ENCODE assay signal across 32 cellular contexts in the genomic region with DNA sequence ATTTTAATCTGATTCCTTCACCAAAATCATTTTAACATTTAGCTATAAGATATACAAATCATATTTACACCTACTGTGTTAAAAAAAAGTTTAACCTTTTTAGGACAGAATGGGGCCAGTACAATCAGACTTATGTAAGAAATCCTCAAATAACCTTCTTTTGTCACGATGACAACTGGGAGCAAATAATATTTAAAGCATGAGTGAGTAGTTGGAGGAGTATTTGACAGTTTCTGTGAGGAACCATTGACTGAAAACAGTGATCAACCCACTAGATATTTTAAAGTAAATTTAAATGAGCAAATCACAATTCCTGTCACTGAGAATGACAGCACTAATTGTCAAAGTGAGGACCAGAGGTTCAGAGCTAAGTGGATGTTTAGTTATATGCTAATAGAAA.
DNase-seq lines count a peak whose midpoint lies in the region; ATAC-seq, FAIRE-seq and TF ChIP-seq lines count a peak whose summit lies in the region.
"Had no signal": no experiment of that assay in that cellular context is flagged by ENCODE, and none has a peak within 500 bp of the region (broad histone marks: within the 10 kb centered on the region; RNA-seq: fewer than 3 reads in every experiment).

No MANE protein-coding gene starts in this region.

- TF ChIP-seq CTCF in OCI-LY1 (IDR thresholded peaks at IDR 0.05; ENCODE audit: low read length) (no peak), neural cell (IDR thresholded peaks at IDR 0.05; ENCODE audit: poor library complexity, severe bottlenecking) (no peak)
- no peak for TF ChIP-seq CTCF in CD4-positive, alpha-beta T cell (IDR thresholded peaks at IDR 0.05)

- H3K27me3 Mint-ChIP-seq in activated T-cell treated with anti-CD3 and anti-CD28 coated beads, Interleukin-2, amount 50 U/mL, for 72 hours (ENCODE audit: low read depth), result no peaks in the 10 kb centered on the region
- no peaks in the 10 kb centered on the region for H3K27me3 Mint-ChIP-seq in CD4-positive, alpha-beta T cell
- H3K27me3 Mint-ChIP-seq: B cell; CD4-positive, alpha-beta memory T cell; CD4-positive, CD25-positive, alpha-beta regulatory T cell; CD8-positive, alpha-beta memory T cell had no signal

- H3K9ac ChIP-seq in OCI-LY1 (ENCODE audit: low read length) (no peak overlapping the region), neural cell (ENCODE audit: low read length) (no peak overlapping the region)
- H3K9ac ChIP-seq: BLaER1; BLaER1 treated with 17β-estradiol and CSF1 and Interleukin-3, amounts not matched to agents 10 nM and 100 nM had no signal

- ATAC-seq in activated T-cell treated with anti-CD3 and anti-CD28 coated beads, Interleukin-2, amount 50 U/mL, for 72 hours (replicated peaks in 1 of 2), result no peak
- ATAC-seq in CD4-positive, alpha-beta T cell (ENCODE audit: poor library complexity), result no peak
- ATAC-seq: A549; CD8-positive, alpha-beta T cell had no signal

- peaks cover 4 to 5% of the 10 kb centered on the region in 2 donors for H3K9me3 Mint-ChIP-seq in activated T-cell treated with anti-CD3 and anti-CD28 coated beads, Interleukin-2, amount 50 U/mL, for 72 hours
- H3K9me3 Mint-ChIP-seq in CD4-positive, alpha-beta T cell, result peaks cover 3% of the 10 kb centered on the region

- no peak for FAIRE-seq in GM19239 (lab: Jason Lieb, UNC)
- FAIRE-seq: A204.1 had no signal

- no peaks in the 10 kb centered on the region for H3F3A ChIP-seq in OCI-LY1 (ENCODE audit: insufficient read depth, low read length)
- no peaks in the 10 kb centered on the region for H3F3A ChIP-seq in neural cell (ENCODE audit: insufficient read depth, low read length, poor library complexity, severe bottlenecking)

- H3K36me3 ChIP-seq in OCI-LY1 (ENCODE audit: insufficient read depth, low read length) (no peaks in the 10 kb centered on the region), neural cell (ENCODE audit: insufficient read depth, low read length) (no peaks in the 10 kb centered on the region)
- H3K36me3 ChIP-seq: BE2C; BLaER1; BLaER1 treated with 17β-estradiol and CSF1 and Interleukin-3, amounts not matched to agents 10 nM and 100 nM had no signal

- H3K9me2 ChIP-seq in OCI-LY1 (ENCODE audit: low read depth, low read length), result no peaks in the 10 kb centered on the region
- no peaks in the 10 kb centered on the region for H3K9me2 ChIP-seq in neural cell (ENCODE audit: insufficient read depth, low read length)

- no peak for TF ChIP-seq RAD21 in neural cell (conservative IDR thresholded peaks at IDR 0.05)

- H3K4me1 Mint-ChIP-seq in activated T-cell treated with anti-CD3 and anti-CD28 coated beads, Interleukin-2, amount 50 U/mL, for 72 hours (ENCODE audit: low read depth), result no peaks in the 10 kb centered on the region
- no peaks in the 10 kb centered on the region for H3K4me1 Mint-ChIP-seq in CD4-positive, alpha-beta T cell (ENCODE audit: low read depth)
- H3K4me1 Mint-ChIP-seq: B cell; CD14-positive monocyte; CD4-positive, alpha-beta memory T cell; CD4-positive, CD25-positive, alpha-beta regulatory T cell; CD8-positive, alpha-beta memory T cell had no signal

- POLR2A ChIA-PET in CD4-positive, alpha-beta T cell (lab: Charles Lee), result no interaction called here

- H2AFZ ChIP-seq in OCI-LY1 (ENCODE audit: low read length) (peak overlapping the region; percentile 70; the same call in 1 of the 2 replicates), neural cell (ENCODE audit: low read depth, low read length) (no peak overlapping the region)

- DNase-seq in putamen (ENCODE audit: low spot score), result peak; percentile 67
- no peak for DNase-seq in activated T-cell treated with anti-CD3 and anti-CD28 coated beads, Interleukin-2, amount 50 U/mL, for 72 hours
- no peak for DNase-seq in CD4-positive, alpha-beta T cell
- no peak for DNase-seq in GM19239 (ENCODE audit: insufficient read length, low spot score)
- DNase-seq: 8988T; ACHN; AML-193; BE2C; C1 segment of cervical spinal cord; Caco-2; Calu3; CD4-positive, alpha-beta memory T cell; CD4-positive, CD25-positive, alpha-beta regulatory T cell; CD8-positive, alpha-beta memory T cell; CD8-positive, alpha-beta T cell; COR-L47; DMS 273 treated with DMSO at 0.1 percent for 48 hours; DMS153; DMS53; DMS79; DND-41; EL had no signal

- TF ChIP-seq EP300 in neural cell (conservative IDR thresholded peaks at IDR 0.05; ENCODE audit: poor library complexity, severe bottlenecking), result peak; percentile 57

- intact Hi-C loops in CD4-positive, alpha-beta T cell (cut with DNase I, micrococcal nuclease), result loop anchor here in 1 of 2 experiments (10.0 kb wide), 1 partner anchor 1269 kb away; no protein-coding TSS in a partner anchor

- no peak overlapping the region for H3K4me3 Mint-ChIP-seq in activated T-cell treated with anti-CD3 and anti-CD28 coated beads, Interleukin-2, amount 50 U/mL, for 72 hours
- H3K4me3 Mint-ChIP-seq in CD4-positive, alpha-beta T cell, result no peak overlapping the region
- H3K4me3 Mint-ChIP-seq: B cell; CD14-positive monocyte; CD4-positive, alpha-beta memory T cell; CD4-positive, CD25-positive, alpha-beta regulatory T cell; CD8-positive, alpha-beta memory T cell; CD8-positive, alpha-beta T cell had no signal

- no peaks in the 10 kb centered on the region for H3K79me2 ChIP-seq in OCI-LY1 (ENCODE audit: insufficient read depth, low read length)
- no peaks in the 10 kb centered on the region for H3K79me2 ChIP-seq in neural cell (replicated peaks; ENCODE audit: insufficient read depth, low read length)

- H3K27me3 ChIP-seq in OCI-LY1 (ENCODE audit: insufficient read depth, low read length) (no peaks in the 10 kb centered on the region), neural cell (ENCODE audit: insufficient read depth, low read depth, low read length) (no peaks in the 10 kb centered on the region)
- no peaks in the 10 kb centered on the region for H3K27me3 ChIP-seq in CD4-positive, alpha-beta T cell (ENCODE audit: control insufficient read depth, insufficient read depth, low read length)
- H3K27me3 ChIP-seq: BE2C; BLaER1; BLaER1 treated with 17β-estradiol and CSF1 and Interleukin-3, amounts not matched to agents 10 nM and 100 nM had no signal

- CTCF ChIA-PET in CD4-positive, alpha-beta T cell (lab: Charles Lee), result no interaction called here

- peaks cover 33% of the 10 kb centered on the region for H3K4me1 ChIP-seq in OCI-LY1 (ENCODE audit: insufficient read depth, low read length, severe bottlenecking)
- H3K4me1 ChIP-seq: A549; BE2C; BLaER1; BLaER1 treated with 17β-estradiol and CSF1 and Interleukin-3, amounts not matched to agents 10 nM and 100 nM; Caco-2 had no signal

- H3K27ac Mint-ChIP-seq in activated T-cell treated with anti-CD3 and anti-CD28 coated beads, Interleukin-2, amount 50 U/mL, for 72 hours, result no peak overlapping the region
- no peak overlapping the region for H3K27ac Mint-ChIP-seq in CD4-positive, alpha-beta T cell
- H3K27ac Mint-ChIP-seq: B cell; CD14-positive monocyte; CD4-positive, alpha-beta memory T cell; CD4-positive, CD25-positive, alpha-beta regulatory T cell; CD8-positive, alpha-beta memory T cell; CD8-positive, alpha-beta T cell had no signal

- H3K9me3 ChIP-seq in OCI-LY1 (ENCODE audit: low read length) (0 out of 2 replicates have a peak, but pooled peaks cover 9% of the 10 kb centered on the region), neural cell (ENCODE audit: low read length) (no peaks in the 10 kb centered on the region)
- H3K9me3 ChIP-seq in CD4-positive, alpha-beta T cell (ENCODE audit: control insufficient read depth, low read length), result no peaks in the 10 kb centered on the region
- H3K9me3 ChIP-seq: A549, BE2C, Caco-2 had no signal

- H3K27ac ChIP-seq in OCI-LY1 (ENCODE audit: low read depth, low read length, poor library complexity, severe bottlenecking) (no peak overlapping the region), neural cell (ENCODE audit: low read length) (no peak overlapping the region)
- no peak overlapping the region for H3K27ac ChIP-seq in CD4-positive, alpha-beta T cell (ENCODE audit: low read depth, low read length)
- H3K27ac ChIP-seq: 22Rv1; A549; BLaER1; BLaER1 treated with 17β-estradiol and CSF1 and Interleukin-3, amounts not matched to agents 10 nM and 100 nM; C4-2B had no signal

- H3K4me3 ChIP-seq in OCI-LY1 (ENCODE audit: low read depth, low read length, poor library complexity, severe bottlenecking), result no peak overlapping the region
- H3K4me3 ChIP-seq in neural cell (ENCODE audit: low read length), result no peak overlapping the region
- H3K4me3 ChIP-seq: A549; BLaER1; BLaER1 treated with 17β-estradiol and CSF1 and Interleukin-3, amounts not matched to agents 10 nM and 100 nM had no signal

- H4K20me1 ChIP-seq in OCI-LY1 (ENCODE audit: insufficient read depth, low read length) (no peaks in the 10 kb centered on the region), neural cell (ENCODE audit: insufficient read depth) (no peaks in the 10 kb centered on the region)
- H4K20me1 ChIP-seq: BLaER1; BLaER1 treated with 17β-estradiol and CSF1 and Interleukin-3, amounts not matched to agents 10 nM and 100 nM had no signal

- H3K36me3 Mint-ChIP-seq in activated T-cell treated with anti-CD3 and anti-CD28 coated beads, Interleukin-2, amount 50 U/mL, for 72 hours (ENCODE audit: insufficient read depth in 2 of 2), result no peaks in the 10 kb centered on the region
- no peaks in the 10 kb centered on the region for H3K36me3 Mint-ChIP-seq in CD4-positive, alpha-beta T cell (ENCODE audit: low read depth)
- H3K36me3 Mint-ChIP-seq: CD14-positive monocyte; CD4-positive, alpha-beta memory T cell; CD4-positive, CD25-positive, alpha-beta regulatory T cell; CD8-positive, alpha-beta memory T cell; CD8-positive, alpha-beta T cell had no signal

- no peak overlapping the region for H3K4me2 ChIP-seq in OCI-LY1 (ENCODE audit: low read length)
- no peak overlapping the region for H3K4me2 ChIP-seq in neural cell (ENCODE audit: low read length)
- H3K4me2 ChIP-seq: A549; BLaER1; BLaER1 treated with 17β-estradiol and CSF1 and Interleukin-3, amounts not matched to agents 10 nM and 100 nM had no signal

TF ChIP-seq in neural cell, 6 proteins besides CTCF, POLR2A, EP300 and RAD21 (continues in another document):
- TF ChIP-seq MXI1 (conservative IDR thresholded peaks at IDR 0.05; ENCODE audit: poor library complexity, severe bottlenecking) (no peak), POLR2AphosphoS5 (IDR thresholded peaks at IDR 0.05) (no peak), EZH2 (IDR thresholded peaks at IDR 0.05; ENCODE audit: borderline replicate concordance, insufficient read depth, low read length, poor library complexity, severe bottlenecking) (no peak), SMC3 (conservative IDR thresholded peaks at IDR 0.05; ENCODE audit: poor library complexity) (no peak), TAF1 (IDR thresholded peaks at IDR 0.05; ENCODE audit: low read depth) (no peak)
